24 cellular contexts compared by ENCODE assay signal in genomic region chr5:33415811-33416354, GRCh38. TPM values are rescaled to one million over a fixed set of nuclear protein-coding genes. Genes with fewer than 3 reads are reported as not detected.
DNase-seq lines count a peak whose midpoint lies in the region; ATAC-seq, FAIRE-seq and TF ChIP-seq lines count a peak whose summit lies in the region.
"Had no signal": no experiment of that assay in that cellular context is flagged by ENCODE, and none has a peak within 500 bp of the region (broad histone marks: within the 10 kb centered on the region; RNA-seq: fewer than 3 reads in every experiment).

No MANE protein-coding gene starts in this region.

- TF ChIP-seq RAD21 in SK-N-SH (IDR thresholded peaks at IDR 0.05; ENCODE audit: low read length), result no peak

- H4K20me1 ChIP-seq in SK-N-SH (ENCODE audit: insufficient read depth), result no peaks in the 10 kb centered on the region
- H4K20me1 ChIP-seq: BLaER1 treated with 17β-estradiol and CSF1 and Interleukin-3, amounts not matched to agents 10 nM and 100 nM had no signal

- CTCF ChIA-PET in SK-N-SH (lab: Yijun Ruan, JAX), result interaction anchor here (1.1 kb wide), 1 partner anchor 706 kb away, joined by 4 read pairs; no protein-coding TSS in a partner anchor

- H3K4me3 ChIP-seq in SK-N-SH (ENCODE audit: low read depth in 2 of 2, low read length in 1 of 2), result no peak overlapping the region
- H3K4me3 ChIP-seq: BLaER1 treated with 17β-estradiol and CSF1 and Interleukin-3, amounts not matched to agents 10 nM and 100 nM; GM23248 had no signal

- H3F3A ChIP-seq in SK-N-SH (replicated peaks; ENCODE audit: insufficient read depth), result peaks cover 24% of the 10 kb centered on the region

- no peak for TF ChIP-seq EP300 in SK-N-SH (IDR thresholded peaks at IDR 0.05; ENCODE audit: borderline replicate concordance in 1 of 2, low read depth in 1 of 2, low read length in 1 of 2)

- no peak overlapping the region for H3K27ac ChIP-seq in SK-N-SH (ENCODE audit: low read depth in 2 of 2, low read length in 1 of 2)
- H3K27ac ChIP-seq: 22Rv1; BLaER1 treated with 17β-estradiol and CSF1 and Interleukin-3, amounts not matched to agents 10 nM and 100 nM; GM23248 had no signal

- no peak for ATAC-seq in SK-N-SH treated with all-trans-retinoic acid at 6 μM for 48 hours

- H3K4me2 ChIP-seq in SK-N-SH, result no peak overlapping the region
- H3K4me2 ChIP-seq: BLaER1 treated with 17β-estradiol and CSF1 and Interleukin-3, amounts not matched to agents 10 nM and 100 nM had no signal

- no peak overlapping the region for H3K9ac ChIP-seq in SK-N-SH
- H3K9ac ChIP-seq: BLaER1 treated with 17β-estradiol and CSF1 and Interleukin-3, amounts not matched to agents 10 nM and 100 nM; GM23248 had no signal

- 82% methylated on average over 4 of the region's 4 CpGs for WGBS in SK-N-SH (ENCODE audit: low lambda C conversion rate)

- H3K9me3 ChIP-seq in SK-N-SH, result no peaks in the 10 kb centered on the region
- H3K9me3 ChIP-seq: BE2C had no signal

- DNase-seq in SK-N-SH, result no peak
- DNase-seq in left kidney (ENCODE audit: low read depth, low spot score), result peak; percentile 7
- DNase-seq in AML-193 (lab: John Stamatoyannopoulos, UW), result no peak
- DNase-seq in NCI-H1417 (lab: John Stamatoyannopoulos, UW), result no peak
- DNase-seq in HCEC 1CT, result no peak
- DNase-seq: BE2C; Calu3; CD4-positive, alpha-beta T cell; CD8-positive, alpha-beta memory T cell; COR-L47; DMS53; DND-41; GM23248; H9; HFFc6 had no signal

- H3K36me3 ChIP-seq in SK-N-SH (replicated peaks in 1 of 2; ENCODE audit: control insufficient read depth in 1 of 2, insufficient read depth in 2 of 2, low read length in 1 of 2), result peaks cover 0 to 3% of the 10 kb centered on the region in 2 experiments
- H3K36me3 ChIP-seq: BE2C; BLaER1 treated with 17β-estradiol and CSF1 and Interleukin-3, amounts not matched to agents 10 nM and 100 nM had no signal

- no peaks in the 10 kb centered on the region for H3K79me2 ChIP-seq in SK-N-SH (ENCODE audit: insufficient read depth)

- POLR2A ChIA-PET in SK-N-SH (lab: Yijun Ruan, JAX), result no interaction called here

- TF ChIP-seq CTCF in SK-N-SH (IDR thresholded peaks at IDR 0.05), result no peak

- H3K4me1 ChIP-seq in SK-N-SH (ENCODE audit: control insufficient read depth in 1 of 2, insufficient read depth in 2 of 2, low read depth in 1 of 2, low read length in 1 of 2), result peaks cover 0 to 7% of the 10 kb centered on the region in 2 experiments; a peak in 1 of 4 replicates
- H3K4me1 ChIP-seq: BE2C; BLaER1 treated with 17β-estradiol and CSF1 and Interleukin-3, amounts not matched to agents 10 nM and 100 nM had no signal

- H3K27me3 ChIP-seq in SK-N-SH (ENCODE audit: insufficient read depth), result no peaks in the 10 kb centered on the region
- H3K27me3 ChIP-seq: BE2C; BLaER1 treated with 17β-estradiol and CSF1 and Interleukin-3, amounts not matched to agents 10 nM and 100 nM had no signal

- peak; percentile 12 for FAIRE-seq in endometrium (lab: Jason Lieb, UNC)
- FAIRE-seq: A204.1, G401.6, GM12892, GM19239, H1 had no signal

- H2AFZ ChIP-seq in SK-N-SH (ENCODE audit: low read depth), result peak overlapping the region; percentile 18; the same call in 1 of the 2 replicates
- H2AFZ ChIP-seq: GM23248 had no signal

- H3K9me2 ChIP-seq in SK-N-SH, result no peaks in the 10 kb centered on the region

TF ChIP-seq in SK-N-SH, 30 proteins besides CTCF, POLR2A, EP300 and RAD21:
- TF ChIP-seq FOXM1 (IDR thresholded peaks at IDR 0.05; ENCODE audit: low read depth) (no peak), MAX (IDR thresholded peaks at IDR 0.05; ENCODE audit: low read depth) (no peak), NRF1 (IDR thresholded peaks at IDR 0.05; ENCODE audit: low read depth, low read length) (no peak), RCOR1 (IDR thresholded peaks at IDR 0.05; ENCODE audit: low read length) (no peak), GABPA (IDR thresholded peaks at IDR 0.05; ENCODE audit: low read depth) (no peak), TEAD4 (IDR thresholded peaks at IDR 0.05; ENCODE audit: borderline replicate concordance, insufficient read depth) (no peak), POLR2AphosphoS5 (IDR thresholded peaks at IDR 0.05; ENCODE audit: low read depth, low read length) (no peak), YY1 (IDR thresholded peaks at IDR 0.05; ENCODE audit: low read depth) (no peak)

TF ChIP-seq in SK-N-SH treated with all-trans-retinoic acid at 6 μM for 48 hours, 23 proteins besides CTCF, POLR2A, EP300 and RAD21:
- TF ChIP-seq POU6F1 (CRISPR knock-in tag; IDR thresholded peaks at IDR 0.05; ENCODE audit: borderline replicate concordance, low read depth), result no peak
- no peak for TF ChIP-seq SNAI2 (CRISPR knock-in tag; IDR thresholded peaks at IDR 0.05)
- no peak for TF ChIP-seq ZFP30 (CRISPR knock-in tag; IDR thresholded peaks at IDR 0.05)
- TF ChIP-seq TSHZ2 (CRISPR knock-in tag; IDR thresholded peaks at IDR 0.05), result no peak
- TF ChIP-seq ESRRG (CRISPR knock-in tag; IDR thresholded peaks at IDR 0.05), result no peak
- TF ChIP-seq BACH2 (CRISPR knock-in tag; IDR thresholded peaks at IDR 0.05; ENCODE audit: borderline replicate concordance), result no peak
- TF ChIP-seq ZC3H10 (CRISPR knock-in tag; IDR thresholded peaks at IDR 0.05), result no peak
- no peak for TF ChIP-seq GLIS3 (CRISPR knock-in tag; IDR thresholded peaks at IDR 0.05)
- no peak for TF ChIP-seq OSR1 (CRISPR knock-in tag; IDR thresholded peaks at IDR 0.05)
- no peak for TF ChIP-seq PATZ1 (CRISPR knock-in tag; IDR thresholded peaks at IDR 0.05; ENCODE audit: borderline replicate concordance)
- TF ChIP-seq TCF4 (CRISPR knock-in tag; IDR thresholded peaks at IDR 0.05; ENCODE audit: borderline replicate concordance), result no peak
- no peak for TF ChIP-seq PPARA (CRISPR knock-in tag; IDR thresholded peaks at IDR 0.05; ENCODE audit: borderline replicate concordance)
- no peak for TF ChIP-seq RARB (CRISPR knock-in tag; IDR thresholded peaks at IDR 0.05)

RNA-seq across cellular contexts. Expression of gene TARS1, which starts 24.9 kb away (rescaled TPM):
- polyA plus RNA-seq in SK-N-SH (2012; rRNA removed), result 58.4 and 74.1 TPM in 2 replicates
- polyA plus RNA-seq in SK-N-SH (2012; cell fraction: cytosol; rRNA removed), result 79.7 and 97.9 TPM in 2 replicates
- 40.2 and 75.3 TPM in 2 replicates for polyA plus RNA-seq in SK-N-SH (2012; cell fraction: nucleus; rRNA removed)
